Comparison of ENCODE assay signal across 8 cellular contexts in the genomic region with DNA sequence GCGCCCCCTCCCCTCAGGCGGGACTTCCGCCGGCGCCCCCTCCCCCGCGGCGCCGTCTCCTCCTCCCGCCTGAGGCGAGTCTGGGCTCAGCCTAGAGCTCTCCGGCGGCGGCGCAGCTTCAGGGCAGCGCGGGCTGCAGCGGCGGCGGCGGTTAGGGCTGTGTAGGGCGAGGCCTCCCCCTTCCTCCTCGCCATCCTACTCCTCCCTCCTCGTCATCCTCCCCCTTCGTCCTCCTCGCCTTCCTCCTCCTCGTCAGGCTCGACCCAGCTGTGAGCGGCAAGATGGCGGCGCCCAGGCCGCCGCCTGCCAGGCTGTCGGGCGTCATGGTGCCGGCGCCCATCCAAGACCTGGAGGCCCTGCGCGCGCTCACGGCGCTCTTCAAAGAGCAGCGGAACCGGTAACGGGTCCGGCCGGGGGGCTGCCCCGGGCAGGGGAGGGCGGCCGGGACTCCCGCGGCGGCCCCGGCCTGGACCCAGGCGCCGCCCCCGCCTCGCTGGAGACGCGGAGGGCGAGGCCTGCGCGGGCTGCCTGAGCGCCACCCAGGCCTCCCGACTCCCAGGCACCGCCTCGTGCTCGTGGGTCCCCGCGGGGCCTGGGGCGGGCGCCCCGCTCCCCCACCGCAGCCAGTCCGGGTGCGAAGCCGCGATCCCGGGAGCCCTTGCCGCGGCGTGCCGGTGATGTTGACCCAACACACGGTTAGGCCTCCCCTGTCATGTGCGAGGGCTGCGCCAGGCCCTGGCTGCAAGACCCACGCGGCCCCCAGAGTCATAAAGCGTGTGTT.
A peak's percentile ranks its signal among the peaks of the same experiment; 100 is the strongest.
DNase-seq lines count a peak whose midpoint lies in the region; ATAC-seq and TF ChIP-seq lines count a peak whose summit lies in the region.

TSS of gene ATXN10 (plus strand) at position 52 of the 781 bp plus-strand sequence. CDS start at position 282, 230 bp downstream.

- peak within 1 kb of the TSS; percentile 67 for H3K27ac ChIP-seq in VCaP
- peak within 1 kb of the TSS; percentile 77 to 95 (median 88) for H3K27ac ChIP-seq in skin epidermis

- in situ Hi-C loops in T47D (cut with HindIII; ENCODE audit: low pct_unique_long_range_greater_than_20kb, low sequenced_read_pairs) = no loop called here

- TF ChIP-seq CTCF in GM12864 (IDR thresholded peaks at IDR 0.05; ENCODE audit: low read depth, low read length, missing control alignments) (no peak), VCaP (conservative IDR thresholded peaks at IDR 0.05) (no peak)

- ATAC-seq in HG02759 (IDR thresholded peaks at IDR 0.05; ENCODE audit: unreplicated experiment) = peak; percentile 74
- no peak for ATAC-seq in HG02884 (IDR thresholded peaks at IDR 0.05; ENCODE audit: unreplicated experiment)

- DNase-seq in GM12864 (ENCODE audit: low read depth) (no peak), NCI-H2107 (lab: John Stamatoyannopoulos, UW) (peak; percentile 32), T47D (ENCODE audit: low read depth in 1 of 2, low spot score in 1 of 2) (peak; percentile 43 to 76), iPS-NIHi11 (ENCODE audit: low spot score) (peak; percentile 77)

- H3K4me3 ChIP-seq in GM12864 (ENCODE audit: low read depth, low read length) = peak within 1 kb of the TSS; percentile 92
- H3K4me3 ChIP-seq in skin epidermis = peak within 1 kb of the TSS; percentile 57 to 80 (median 65)
